8 cellular contexts compared by ENCODE assay signal in the genomic region with DNA sequence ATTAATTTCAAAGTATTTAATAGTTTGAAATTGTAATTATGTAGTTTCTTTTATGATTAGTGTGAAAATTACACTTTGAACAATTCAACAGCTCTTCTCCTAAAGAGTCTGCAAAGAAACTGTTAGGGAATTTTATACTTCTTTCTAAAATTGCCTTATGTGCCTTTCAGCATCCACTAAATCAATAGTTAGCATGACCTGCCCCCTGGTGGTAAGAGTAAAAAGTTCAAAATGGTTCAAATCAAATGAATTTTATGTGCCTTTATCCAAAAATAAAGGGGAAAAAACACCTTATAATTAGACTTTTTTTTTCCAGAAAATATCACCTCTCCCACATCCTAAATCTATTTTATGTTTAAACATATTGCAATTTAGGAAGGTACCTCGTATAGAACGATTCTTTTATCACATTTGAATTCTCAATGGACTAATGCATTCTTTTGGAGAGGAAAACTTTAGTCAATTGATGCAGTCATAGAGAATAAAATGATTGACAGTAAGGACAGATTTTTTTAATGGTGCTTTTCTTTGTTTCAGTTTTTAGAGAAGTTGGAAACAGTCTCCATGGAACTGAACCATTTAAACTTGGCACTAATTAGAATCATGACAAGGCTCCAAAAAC.
DNase-seq lines count a peak whose midpoint lies in the region; ATAC-seq, FAIRE-seq and TF ChIP-seq lines count a peak whose summit lies in the region.

No MANE protein-coding gene starts in this region.

- H3K9me3 Mint-ChIP-seq in neural crest cell, result no peaks in the 10 kb centered on the region
- H3K9me3 Mint-ChIP-seq in activated T-helper 2 cell treated with anti-CD3 and anti-CD28 coated beads, Interferon-gamma antibody, Interleukin-2, Interleukin-4, amounts not matched to agents 10 μg/mL and 5 μg/mL and 100 μg/mL, durations not matched to agents 14 hours and 24 hours and 36 hours, result no peaks in the 10 kb centered on the region

- H3K27me3 Mint-ChIP-seq in neural crest cell (ENCODE audit: low read depth), result no peaks in the 10 kb centered on the region
- no peaks in the 10 kb centered on the region for H3K27me3 Mint-ChIP-seq in activated T-helper 2 cell treated with anti-CD3 and anti-CD28 coated beads, Interferon-gamma antibody, Interleukin-2, Interleukin-4, amounts not matched to agents 10 μg/mL and 5 μg/mL and 100 μg/mL, durations not matched to agents 14 hours and 24 hours and 36 hours (ENCODE audit: low read depth)

- no peak overlapping the region for H3K27ac Mint-ChIP-seq in neural crest cell (ENCODE audit: unreplicated experiment)
- no peak overlapping the region for H3K27ac Mint-ChIP-seq in activated T-helper 2 cell treated with anti-CD3 and anti-CD28 coated beads, Interferon-gamma antibody, Interleukin-2, Interleukin-4, amounts not matched to agents 10 μg/mL and 5 μg/mL and 100 μg/mL, durations not matched to agents 14 hours and 24 hours and 36 hours

- intact Hi-C loops in activated T-helper 2 cell treated with anti-CD3 and anti-CD28 coated beads, Interferon-gamma antibody, Interleukin-2, Interleukin-4, amounts not matched to agents 10 μg/mL and 5 μg/mL and 100 μg/mL, durations not matched to agents 14 hours and 24 hours and 36 hours (cut with micrococcal nuclease), result loop anchor here (1.0 kb wide), 2 partner anchors 1047 to 1087 kb away; no protein-coding TSS in a partner anchor

- no peak for ATAC-seq in GM21528 (IDR thresholded peaks at IDR 0.05; ENCODE audit: low FRiP score, unreplicated experiment)

- peaks cover 3% of the 10 kb centered on the region for H3K36me3 Mint-ChIP-seq in neural crest cell (ENCODE audit: low read depth)
- H3K36me3 Mint-ChIP-seq in activated T-helper 2 cell treated with anti-CD3 and anti-CD28 coated beads, Interferon-gamma antibody, Interleukin-2, Interleukin-4, amounts not matched to agents 10 μg/mL and 5 μg/mL and 100 μg/mL, durations not matched to agents 14 hours and 24 hours and 36 hours (ENCODE audit: low read depth), result no peaks in the 10 kb centered on the region

- TF ChIP-seq POLR2A in H54 (IDR thresholded peaks at IDR 0.05; ENCODE audit: low read depth, low read length), result no peak

- H3K4me1 Mint-ChIP-seq in neural crest cell, result peaks cover 13% of the 10 kb centered on the region
- no peaks in the 10 kb centered on the region for H3K4me1 Mint-ChIP-seq in activated T-helper 2 cell treated with anti-CD3 and anti-CD28 coated beads, Interferon-gamma antibody, Interleukin-2, Interleukin-4, amounts not matched to agents 10 μg/mL and 5 μg/mL and 100 μg/mL, durations not matched to agents 14 hours and 24 hours and 36 hours (ENCODE audit: low read depth)

- H3K4me3 Mint-ChIP-seq in neural crest cell, result no peak overlapping the region
- no peak overlapping the region for H3K4me3 Mint-ChIP-seq in activated T-helper 2 cell treated with anti-CD3 and anti-CD28 coated beads, Interferon-gamma antibody, Interleukin-2, Interleukin-4, amounts not matched to agents 10 μg/mL and 5 μg/mL and 100 μg/mL, durations not matched to agents 14 hours and 24 hours and 36 hours (ENCODE audit: low read depth)

- FAIRE-seq in H54 (lab: Jason Lieb, UNC), result peak; percentile 69
- peak; percentile 89 for FAIRE-seq in RCC 7860 (lab: Jason Lieb, UNC)
- FAIRE-seq in endometrium (lab: Jason Lieb, UNC), result peak; percentile 98

- DNase-seq in NCI-H446 (lab: John Stamatoyannopoulos, UW) (peak; percentile 56 to 75), NCI-H446 treated with DMSO at 0.1 percent for 48 hours (lab: John Stamatoyannopoulos, UW) (no peak), H54 (ENCODE audit: insufficient read length, low spot score) (no peak), RCC 7860 (ENCODE audit: low spot score) (peak; percentile 34), neural crest cell (ENCODE audit: low read depth, low spot score) (peak; percentile 52)
- DNase-seq in activated T-helper 2 cell treated with anti-CD3 and anti-CD28 coated beads, Interferon-gamma antibody, Interleukin-2, Interleukin-4, amounts not matched to agents 10 μg/mL and 5 μg/mL and 100 μg/mL, durations not matched to agents 14 hours and 24 hours and 36 hours (ENCODE audit: low spot score), result no peak

- peak; percentile 87 for TF ChIP-seq CTCF in neural crest cell (conservative IDR thresholded peaks at IDR 0.05)

Comparison
In these comparisons a context has a peak if more than half of its experiments do, and no peak if none do; other contexts are left out.
1. DNase-seq: peak in NCI-H446 (2 of 2), RCC 7860 (single experiment) and neural crest cell (single experiment); none in NCI-H446 treated with DMSO at 0.1 percent for 48 hours (single experiment), H54 (single experiment) and activated T-helper 2 cell treated with anti-CD3 and anti-CD28 coated beads, Interferon-gamma antibody, Interleukin-2, Interleukin-4, amounts not matched to agents 10 μg/mL and 5 μg/mL and 100 μg/mL, durations not matched to agents 14 hours and 24 hours and 36 hours (single experiment).